In genomic region chr20:47917549-47918070, GRCh38 we compare ENCODE assay signal across 1 cellular context.
A peak's percentile ranks its signal among the peaks of the same experiment; 100 is the strongest.
TF ChIP-seq lines count a peak whose summit lies in the region.

No MANE protein-coding gene starts in this region.

TF ChIP-seq in HepG2, 621 proteins besides CTCF, POLR2A, EP300 and RAD21 (continued from another document):
- TF ChIP-seq CREB3 (CRISPR knock-in tag; IDR thresholded peaks at IDR 0.05) (no peak), ZNF124 (CRISPR knock-in tag; IDR thresholded peaks at IDR 0.05) (peak; percentile 100), RBM22 (optimal IDR thresholded peaks at IDR 0.05; ENCODE audit: low read length) (no peak), CHD2 (IDR thresholded peaks at IDR 0.05; ENCODE audit: low read depth, low read length) (no peak), KDM4B (CRISPR knock-in tag; IDR thresholded peaks at IDR 0.05) (no peak), MLLT10 (CRISPR knock-in tag; IDR thresholded peaks at IDR 0.05) (no peak), AKAP8 (CRISPR knock-in tag; IDR thresholded peaks at IDR 0.05) (no peak)
